Comparison of ENCODE assay signal across 9 cellular contexts in the genomic region with DNA sequence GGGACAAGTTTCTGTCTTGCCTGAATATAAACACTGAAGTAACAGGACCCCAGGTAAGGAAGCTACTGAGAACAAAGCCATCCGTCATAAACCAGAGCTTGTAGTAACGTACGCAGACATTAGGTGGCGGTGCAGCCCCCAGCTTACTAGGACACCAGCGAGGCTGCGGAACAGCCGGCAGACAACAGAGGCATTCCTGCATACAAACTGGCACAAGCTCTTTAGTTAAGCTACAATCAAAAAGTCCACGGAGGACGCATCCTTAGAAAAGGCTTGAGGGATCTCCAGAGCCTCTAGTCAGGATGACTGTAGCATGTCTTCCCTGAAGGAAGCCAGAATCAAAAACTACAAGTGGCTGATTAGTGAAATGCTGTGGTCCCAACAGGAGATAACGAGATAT. TPM values are rescaled to one million over a fixed set of nuclear protein-coding genes. Genes with fewer than 3 reads are reported as not detected.
DNase-seq lines count a peak whose midpoint lies in the region; ATAC-seq, FAIRE-seq and TF ChIP-seq lines count a peak whose summit lies in the region.
"Had no signal": no experiment of that assay in that cellular context is flagged by ENCODE, and none has a peak within 500 bp of the region (broad histone marks: within the 10 kb centered on the region; RNA-seq: fewer than 3 reads in every experiment).

No MANE protein-coding gene starts in this region.

- ATAC-seq in pancreas, result peak in 2 of 4 donors; percentile 60 to 96
- ATAC-seq in T-helper 17 cell, result no peak
- no peak for ATAC-seq in HG03571 (IDR thresholded peaks at IDR 0.05; ENCODE audit: unreplicated experiment)

- H3K9me3 ChIP-seq in OCI-LY3 (ENCODE audit: insufficient read depth, low read length) (peaks cover 22% of the 10 kb centered on the region; the same call in 1 of the 2 replicates), pancreas (no peaks in the 10 kb centered on the region), T-helper 17 cell (ENCODE audit: control insufficient read depth, low read length, poor library complexity, severe bottlenecking) (peaks cover 54% of the 10 kb centered on the region)

- H3K27ac Mint-ChIP-seq in T-helper 17 cell, result no peak overlapping the region

- H3K4me1 Mint-ChIP-seq in T-helper 17 cell, result no peaks in the 10 kb centered on the region

- H3K27me3 Mint-ChIP-seq in T-helper 17 cell, result no peaks in the 10 kb centered on the region

- intact Hi-C loops in pancreas (cut with DNase I), result no loop called here

- no peaks in the 10 kb centered on the region for H3K4me1 ChIP-seq in OCI-LY3 (ENCODE audit: low read length)
- no peaks in the 10 kb centered on the region for H3K4me1 ChIP-seq in pancreas

- H2AFZ ChIP-seq in OCI-LY3 (ENCODE audit: low read depth, low read length), result no peak overlapping the region

- H3K27ac ChIP-seq in OCI-LY3 (ENCODE audit: low read length), result no peak overlapping the region
- no peak overlapping the region for H3K27ac ChIP-seq in pancreas

- DNase-seq in D721Med (ENCODE audit: insufficient read length, low spot score) (peak; percentile 57), globus pallidus (ENCODE audit: low spot score) (peak; percentile 66), pancreas (peak in 3 of 6 donors; percentile 25 to 31 (median 29)), activated gamma-delta T cell (lab: John Stamatoyannopoulos, UW) (no peak), T-helper 17 cell (no peak), HK-2 (ENCODE audit: unreplicated experiment) (no peak)

- WGBS in pancreas, 2 donors, result 40 to 46% methylated on average over 10 of the region's 10 CpGs

- peaks cover 29% of the 10 kb centered on the region for H3K79me2 ChIP-seq in OCI-LY3 (ENCODE audit: low read length)

- peaks cover 85% of the 10 kb centered on the region for H3K36me3 ChIP-seq in OCI-LY3 (replicated peaks; ENCODE audit: low read depth, low read length)
- peaks cover 14 to 29% (median 17%) of the 10 kb centered on the region in 3 donors for H3K36me3 ChIP-seq in pancreas

- H3K4me3 Mint-ChIP-seq in T-helper 17 cell, result no peak overlapping the region

- H3K27me3 ChIP-seq in OCI-LY3 (ENCODE audit: low read depth, low read length) (no peaks in the 10 kb centered on the region), pancreas (no peaks in the 10 kb centered on the region)

- H4K20me1 ChIP-seq in OCI-LY3 (ENCODE audit: insufficient read depth, low read length), result no peaks in the 10 kb centered on the region

- FAIRE-seq in D721Med (lab: Jason Lieb, UNC) (peak; percentile 77), pancreas (lab: Jason Lieb, UNC) (no peak)
- FAIRE-seq: islet of Langerhans had no signal

- no peak overlapping the region for H3K4me2 ChIP-seq in OCI-LY3 (ENCODE audit: low read length)

- H3K4me3 ChIP-seq in OCI-LY3 (ENCODE audit: low read length) (no peak overlapping the region), pancreas (no peak overlapping the region)

- TF ChIP-seq CTCF in D721Med (IDR thresholded peaks at IDR 0.05; ENCODE audit: insufficient read depth, missing control alignments) (peak; percentile 78), OCI-LY3 (IDR thresholded peaks at IDR 0.05; ENCODE audit: low read depth, low read length) (peak; percentile 24; the same call in 1 of the 2 replicates), pancreas (IDR thresholded peaks at IDR 0.05) (peak in 3 of 4 donors; percentile 24 to 34 (median 28))

- H3K9ac ChIP-seq in OCI-LY3 (ENCODE audit: low read length), result no peak overlapping the region

- peaks cover 18% of the 10 kb centered on the region for H3K36me3 Mint-ChIP-seq in T-helper 17 cell (ENCODE audit: low read depth)

RNA-seq across cellular contexts. Expression of a gene that starts 26.2 kb away (rescaled TPM):
- total RNA-seq in pancreas (10 to 100 TPM in 4 of 6 donors, 1 to 10 TPM in 2; 6.4 to 18.7 (median 12.5) TPM), T-helper 17 cell (10 to 100 TPM; 31.2 to 34.1 TPM)
- 10 to 100 TPM; 14.6 to 21.4 TPM for polyA plus RNA-seq in pancreas

RNA-seq across cellular contexts. Expression of a gene that starts 32.4 kb away (rescaled TPM):
- total RNA-seq in pancreas (not detected), T-helper 17 cell (not detected)
- not detected for polyA plus RNA-seq in pancreas

RNA-seq across cellular contexts. Expression of a gene that starts 55.7 kb away (rescaled TPM):
- 1 to 10 TPM; 1.9 to 7.9 (median 4.5) TPM for total RNA-seq in pancreas
- polyA plus RNA-seq in pancreas, result 1 to 10 TPM; 5.5 to 6.3 TPM
- under 1 TPM in 1 of 2 donors, not detected in 1; 0.62 TPM for total RNA-seq in T-helper 17 cell

Comparison
In these comparisons a context has a peak if more than half of its experiments do, and no peak if none do; other contexts are left out.
1. DNase-seq: peak in D721Med (single experiment) and globus pallidus (single experiment); none in activated gamma-delta T cell (single experiment), T-helper 17 cell (0 of 3) and HK-2 (single experiment).
2. CTCF ChIP-seq: peak in every context shown above with its lines; median percentile 78 in D721Med; 28 in pancreas; 24 in OCI-LY3.